ENCODE assay signal across 1 cellular context in genomic region chr17:63703556-63704258, GRCh38.
TF ChIP-seq lines count a peak whose summit lies in the region.

No MANE protein-coding gene starts in this region.

TF ChIP-seq in GM12878, 131 proteins besides CTCF, POLR2A, EP300 and RAD21:
- TF ChIP-seq FOXK2 (IDR thresholded peaks at IDR 0.05) (no peak), TCF7 (IDR thresholded peaks at IDR 0.05; ENCODE audit: borderline replicate concordance) (no peak), GATAD2B (conservative IDR thresholded peaks at IDR 0.05; ENCODE audit: low read depth) (no peak), ATF3 (IDR thresholded peaks at IDR 0.05; ENCODE audit: borderline replicate concordance, extremely low read depth, low read depth, low read length) (no peak), ATF2 (IDR thresholded peaks at IDR 0.05; ENCODE audit: low read length) (no peak), BCLAF1 (IDR thresholded peaks at IDR 0.05) (no peak), RELA (IDR thresholded peaks at IDR 0.05; ENCODE audit: borderline replicate concordance, partially characterized antibody) (no peak), ZNF217 (IDR thresholded peaks at IDR 0.05) (no peak), RAD51 (IDR thresholded peaks at IDR 0.05) (no peak), REST (IDR thresholded peaks at IDR 0.05; ENCODE audit: low read depth, low read length) (no peak), JUNB (IDR thresholded peaks at IDR 0.05) (no peak), ZNF24 (IDR thresholded peaks at IDR 0.05) (no peak), MTA3 (IDR thresholded peaks at IDR 0.05; ENCODE audit: borderline replicate concordance, low read length) (no peak)
TF ChIP-seq in GM12878: peak in this region for 0.
